21 cellular contexts compared by ENCODE assay signal in the genomic region with DNA sequence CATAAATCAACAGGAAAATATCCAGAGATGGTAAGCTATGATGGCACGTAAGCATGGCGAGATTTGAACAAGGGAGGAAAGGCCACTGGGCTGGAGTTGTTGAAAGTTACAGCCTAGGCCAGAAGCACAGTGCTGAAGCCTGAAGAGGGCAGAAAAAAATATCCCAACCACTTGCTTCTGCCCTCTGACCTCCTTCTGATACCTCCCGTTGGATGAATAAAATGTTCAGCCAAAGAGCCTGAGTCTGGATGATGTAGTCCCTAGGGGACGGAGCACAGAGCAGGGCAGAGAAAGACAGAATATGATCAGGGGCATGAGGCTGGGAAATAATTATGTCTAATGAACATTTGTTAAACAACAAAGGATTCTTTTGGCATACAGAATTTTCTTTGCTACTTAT.
"Had no signal": no experiment of that assay in that cellular context is flagged by ENCODE, and none has a peak within 500 bp of the region (broad histone marks: within the 10 kb centered on the region; RNA-seq: fewer than 3 reads in every experiment).

No MANE protein-coding gene starts in this region.

- H3K4me3 ChIP-seq: esophagus muscularis mucosa had no signal

- H3K27me3 ChIP-seq: esophagus muscularis mucosa had no signal

- FAIRE-seq: small intestine had no signal

- H3K27ac Mint-ChIP-seq: activated naive CD4-positive, alpha-beta T cell treated with anti-CD3 and anti-CD28 coated beads for 36 hours; activated naive CD8-positive, alpha-beta T cell treated with anti-CD3 and anti-CD28 coated beads, Interleukin-2, amount 50 U/mL, for 24 hours; mesothelial cell of epicardium; nephron progenitor cell; stimulated activated naive CD8-positive, alpha-beta T cell treated with anti-CD3 and anti-CD28 coated beads, Interleukin-15, amount 100 ng/mL, for 72 hours; type B pancreatic cell had no signal

- H3K36me3 ChIP-seq: esophagus muscularis mucosa had no signal

- H3K9me3 Mint-ChIP-seq: activated CD4-positive, alpha-beta T cell treated with anti-CD3 and anti-CD28 coated beads, Interleukin-2, amount 10 ng/mL, durations not matched to agents 7 days and 5 days; activated naive CD4-positive, alpha-beta T cell treated with anti-CD3 and anti-CD28 coated beads for 36 hours; activated naive CD8-positive, alpha-beta T cell treated with anti-CD3 and anti-CD28 coated beads, Interleukin-2, amount 50 U/mL, for 24 hours; activated T-cell treated with anti-CD3 and anti-CD28 coated beads, Interleukin-2, amount 50 U/mL, for 4 hours; brain; mesothelial cell of epicardium; nephron progenitor cell; stimulated activated naive CD8-positive, alpha-beta T cell treated with anti-CD3 and anti-CD28 coated beads, Interleukin-15, amount 100 ng/mL, for 72 hours had no signal

- H3K4me3 Mint-ChIP-seq: activated CD4-positive, alpha-beta T cell treated with anti-CD3 and anti-CD28 coated beads, Interleukin-2, amount 10 ng/mL, durations not matched to agents 7 days and 5 days; activated CD8-positive, alpha-beta T cell treated with anti-CD3 and anti-CD28 coated beads, Interleukin-2, amount 10 ng/mL, durations not matched to agents 7 days and 5 days; activated naive CD4-positive, alpha-beta T cell treated with anti-CD3 and anti-CD28 coated beads for 36 hours; activated naive CD8-positive, alpha-beta T cell treated with anti-CD3 and anti-CD28 coated beads, Interleukin-2, amount 50 U/mL, for 24 hours; activated T-cell treated with anti-CD3 and anti-CD28 coated beads, Interleukin-2, amount 50 U/mL, for 4 hours; brain; mesothelial cell of epicardium; nephron progenitor cell; type B pancreatic cell had no signal

- H3K27me3 Mint-ChIP-seq: activated CD4-positive, alpha-beta T cell treated with anti-CD3 and anti-CD28 coated beads, Interleukin-2, amount 10 ng/mL, durations not matched to agents 7 days and 5 days; activated naive CD8-positive, alpha-beta T cell treated with anti-CD3 and anti-CD28 coated beads, Interleukin-2, amount 50 U/mL, for 24 hours; brain; stimulated activated naive CD8-positive, alpha-beta T cell treated with anti-CD3 and anti-CD28 coated beads, Interleukin-15, amount 100 ng/mL, for 72 hours; type B pancreatic cell had no signal

- H3K36me3 Mint-ChIP-seq: brain, mesothelial cell of epicardium, type B pancreatic cell had no signal

- DNase-seq: activated CD4-positive, alpha-beta T cell treated with anti-CD3 and anti-CD28 coated beads, Interleukin-2, amount 10 ng/mL, durations not matched to agents 7 days and 5 days; activated CD8-positive, alpha-beta T cell treated with anti-CD3 and anti-CD28 coated beads, Interleukin-2, amount 10 ng/mL, durations not matched to agents 7 days and 5 days; activated naive CD4-positive, alpha-beta T cell treated with anti-CD3 and anti-CD28 coated beads for 36 hours; activated naive CD8-positive, alpha-beta T cell treated with anti-CD3 and anti-CD28 coated beads, Interleukin-2, amount 50 U/mL, for 24 hours; activated T-cell treated with anti-CD3 and anti-CD28 coated beads, Interleukin-2, amount 50 U/mL, for 4 hours; anterior cingulate cortex; cortex of kidney; left colon; nephron progenitor cell; nucleus accumbens; retina; small intestine; stimulated activated CD4-positive, alpha-beta T cell treated with anti-CD3 and anti-CD28 coated beads, Interleukin-15, amount 100 ng/mL, for 24 hours; stimulated activated CD4-positive, alpha-beta T cell treated with anti-CD3 and anti-CD28 coated beads, Interleukin-2, amount 100 ng/mL, for 48 hours; stimulated activated naive CD8-positive, alpha-beta T cell treated with anti-CD3 and anti-CD28 coated beads, Interleukin-15, amount 100 ng/mL, for 72 hours; T-helper 1 cell; T1000 had no signal

- H3K27ac ChIP-seq: esophagus muscularis mucosa had no signal

- ATAC-seq: activated CD8-positive, alpha-beta T cell treated with anti-CD3 and anti-CD28 coated beads, Interleukin-2, amount 10 ng/mL, durations not matched to agents 7 days and 5 days; activated naive CD8-positive, alpha-beta T cell treated with anti-CD3 and anti-CD28 coated beads, Interleukin-2, amount 50 U/mL, for 24 hours; activated T-cell treated with anti-CD3 and anti-CD28 coated beads, Interleukin-2, amount 50 U/mL, for 4 hours; left colon; stimulated activated naive CD8-positive, alpha-beta T cell treated with anti-CD3 and anti-CD28 coated beads, Interleukin-15, amount 100 ng/mL, for 72 hours had no signal

- H3K9me3 ChIP-seq: esophagus muscularis mucosa had no signal
